In genomic region chr17:64024215-64024654, GRCh38 we compare ENCODE assay signal across 12 cellular contexts. TPM values are rescaled to one million over a fixed set of nuclear protein-coding genes. Genes with fewer than 3 reads are reported as not detected.
DNase-seq lines count a peak whose midpoint lies in the region; ATAC-seq, FAIRE-seq and TF ChIP-seq lines count a peak whose summit lies in the region.
"Had no signal": no experiment of that assay in that cellular context is flagged by ENCODE, and none has a peak within 500 bp of the region (broad histone marks: within the 10 kb centered on the region; RNA-seq: fewer than 3 reads in every experiment).

No MANE protein-coding gene starts in this region.

- peak overlapping the region; percentile 93 for H3K27ac Mint-ChIP-seq in T-helper 2 cell treated with Interferon-gamma antibody and Interleukin-4, amounts not matched to agents 5 μg/mL and 100 μg/mL, for 36 hours
- peak overlapping the region; percentile 90 for H3K27ac Mint-ChIP-seq in stimulated activated effector memory CD8-positive, alpha-beta T cell treated with anti-CD3 and anti-CD28 coated beads, Interleukin-12 subunit alpha, Interleukin-12 subunit beta, amount 100 ng/mL, for 72 hours

- H3K9me3 ChIP-seq in endothelial cell of umbilical vein (replicated peaks; ENCODE audit: control insufficient read depth, insufficient read depth, low read length): no peaks in the 10 kb centered on the region

- H3K36me3 ChIP-seq in endothelial cell of umbilical vein (ENCODE audit: control insufficient read depth in 2 of 2, extremely low read depth in 1 of 2, insufficient read depth in 2 of 2, low read length in 2 of 2): no peaks in the 10 kb centered on the region

- H3K27me3 Mint-ChIP-seq in T-helper 2 cell treated with Interferon-gamma antibody and Interleukin-4, amounts not matched to agents 5 μg/mL and 100 μg/mL, for 36 hours (ENCODE audit: low read depth): no peaks in the 10 kb centered on the region

- TF ChIP-seq POLR2A in endothelial cell of umbilical vein (IDR thresholded peaks at IDR 0.05; ENCODE audit: low read depth, low read length): no peak

- no peak for ATAC-seq in stimulated activated effector memory CD8-positive, alpha-beta T cell treated with anti-CD3 and anti-CD28 coated beads, Interleukin-12 subunit alpha, Interleukin-12 subunit beta, amount 100 ng/mL, for 72 hours
- no peak for ATAC-seq in HG02973 (IDR thresholded peaks at IDR 0.05; ENCODE audit: unreplicated experiment)
- no peak for ATAC-seq in HG03045 (IDR thresholded peaks at IDR 0.05; ENCODE audit: unreplicated experiment)
- no peak for ATAC-seq in GM21529 (IDR thresholded peaks at IDR 0.05; ENCODE audit: unreplicated experiment)

- no peak overlapping the region for H3K4me3 ChIP-seq in endothelial cell of umbilical vein (replicated peaks in 1 of 3; ENCODE audit: insufficient read depth in 1 of 3, low read depth in 1 of 3, low read length in 3 of 3)
- H3K4me3 ChIP-seq: smooth muscle cell had no signal

- peak; percentile 83 for FAIRE-seq in endothelial cell of umbilical vein (lab: Jason Lieb, UNC)
- FAIRE-seq: TTC549 had no signal

- peaks cover 14% of the 10 kb centered on the region for H3K79me2 ChIP-seq in endothelial cell of umbilical vein (ENCODE audit: control insufficient read depth, insufficient read depth, low read length)

- DNase-seq in activated CD8-positive, alpha-beta memory T cell treated with anti-CD3 and anti-CD28 coated beads for 24 hours: peak; percentile 54
- DNase-seq in activated CD8-positive, alpha-beta memory T cell treated with anti-CD3 and anti-CD28 coated beads, Interleukin-2, amount 50 U/mL, for 48 hours: no peak
- DNase-seq in T-helper 2 cell treated with Interferon-gamma antibody and Interleukin-4, amounts not matched to agents 5 μg/mL and 100 μg/mL, for 36 hours (ENCODE audit: low spot score): no peak
- DNase-seq in endothelial cell of umbilical vein (ENCODE audit: low read depth, low spot score): peak; percentile 87
- no peak for DNase-seq in stimulated activated effector memory CD8-positive, alpha-beta T cell treated with anti-CD3 and anti-CD28 coated beads, Interleukin-12 subunit alpha, Interleukin-12 subunit beta, amount 100 ng/mL, for 72 hours (ENCODE audit: low spot score in 2 of 2)
- DNase-seq: anterior cingulate cortex, NCI-H2081 had no signal

- peak overlapping the region; percentile 44 for H2AFZ ChIP-seq in endothelial cell of umbilical vein (ENCODE audit: low read depth, low read length)

- H3K36me3 Mint-ChIP-seq in T-helper 2 cell treated with Interferon-gamma antibody and Interleukin-4, amounts not matched to agents 5 μg/mL and 100 μg/mL, for 36 hours (ENCODE audit: low read depth): peaks cover 11% of the 10 kb centered on the region
- peaks cover 37% of the 10 kb centered on the region for H3K36me3 Mint-ChIP-seq in stimulated activated effector memory CD8-positive, alpha-beta T cell treated with anti-CD3 and anti-CD28 coated beads, Interleukin-12 subunit alpha, Interleukin-12 subunit beta, amount 100 ng/mL, for 72 hours

- peak overlapping the region; percentile 85 for H3K4me3 Mint-ChIP-seq in T-helper 2 cell treated with Interferon-gamma antibody and Interleukin-4, amounts not matched to agents 5 μg/mL and 100 μg/mL, for 36 hours
- H3K4me3 Mint-ChIP-seq in stimulated activated effector memory CD8-positive, alpha-beta T cell treated with anti-CD3 and anti-CD28 coated beads, Interleukin-12 subunit alpha, Interleukin-12 subunit beta, amount 100 ng/mL, for 72 hours: peak overlapping the region; percentile 78

- TF ChIP-seq CTCF in endothelial cell of umbilical vein (IDR thresholded peaks at IDR 0.05; ENCODE audit: extremely low read depth in 1 of 2, insufficient read depth in 1 of 2, low read depth in 1 of 2, low read length in 2 of 2): no peak

- H3K9me1 ChIP-seq in endothelial cell of umbilical vein (replicated peaks; ENCODE audit: control insufficient read depth, extremely low read depth, insufficient read depth, low read length): no peaks in the 10 kb centered on the region

- H4K20me1 ChIP-seq in endothelial cell of umbilical vein (replicated peaks; ENCODE audit: control insufficient read depth, extremely low read depth, insufficient read depth, low read length): no peaks in the 10 kb centered on the region

- H3K9ac ChIP-seq in endothelial cell of umbilical vein (replicated peaks; ENCODE audit: extremely low read depth, insufficient read depth, low read length): peak overlapping the region; percentile 45

- CTCF ChIA-PET in endothelial cell of umbilical vein (lab: Charles Lee): interaction anchor here (0.8 to 15.1 kb wide), 9 partner anchors 7 to 120 kb away, joined by 3 to 802 read pairs (median 26); partner anchors contain the start of genes CSHL1, ERN1, GH1 and PRR29

- H3K4me1 Mint-ChIP-seq in T-helper 2 cell treated with Interferon-gamma antibody and Interleukin-4, amounts not matched to agents 5 μg/mL and 100 μg/mL, for 36 hours (ENCODE audit: low read depth): peaks cover 56% of the 10 kb centered on the region
- H3K4me1 Mint-ChIP-seq in stimulated activated effector memory CD8-positive, alpha-beta T cell treated with anti-CD3 and anti-CD28 coated beads, Interleukin-12 subunit alpha, Interleukin-12 subunit beta, amount 100 ng/mL, for 72 hours: peaks cover 69% of the 10 kb centered on the region

- BruUV-seq in endothelial cell of umbilical vein (replicated peaks; lab: Mats Ljungman, UMichigan): no TSS peak

- peaks cover 42% of the 10 kb centered on the region for H3K4me1 ChIP-seq in endothelial cell of umbilical vein (ENCODE audit: control insufficient read depth, extremely low read depth, insufficient read depth, low read length)

- intact Hi-C loops in endothelial cell of umbilical vein (cut with micrococcal nuclease): loop anchor here (1.0 kb wide), 1 partner anchor 8 kb away; no protein-coding TSS in a partner anchor

- peak overlapping the region; percentile 4 for H3K4me2 ChIP-seq in endothelial cell of umbilical vein (ENCODE audit: insufficient read depth, low read length)
- H3K4me2 ChIP-seq: smooth muscle cell had no signal

- POLR2A ChIA-PET in endothelial cell of umbilical vein (lab: Charles Lee): interaction anchor here (1.0 kb wide), 1 partner anchor 24 kb away, joined by 6 read pairs; no protein-coding TSS in a partner anchor

- peak overlapping the region; percentile 70 for H3K27ac ChIP-seq in endothelial cell of umbilical vein (ENCODE audit: insufficient read depth, low read depth, low read length)

- H3K9me3 Mint-ChIP-seq in T-helper 2 cell treated with Interferon-gamma antibody and Interleukin-4, amounts not matched to agents 5 μg/mL and 100 μg/mL, for 36 hours: no peaks in the 10 kb centered on the region
- no peaks in the 10 kb centered on the region for H3K9me3 Mint-ChIP-seq in stimulated activated effector memory CD8-positive, alpha-beta T cell treated with anti-CD3 and anti-CD28 coated beads, Interleukin-12 subunit alpha, Interleukin-12 subunit beta, amount 100 ng/mL, for 72 hours

- no peaks in the 10 kb centered on the region for H3K27me3 ChIP-seq in endothelial cell of umbilical vein (ENCODE audit: control insufficient read depth in 2 of 2, insufficient read depth in 2 of 2, low read length in 2 of 2)

- dilution Hi-C loops in endothelial cell of umbilical vein (cut with MboI; ENCODE audit: extremely low pct_ligation_motif_present, low sequenced_read_pairs): no loop called here

TF ChIP-seq in endothelial cell of umbilical vein, 7 proteins besides CTCF, POLR2A, EP300 and RAD21:
- TF ChIP-seq FOS (IDR thresholded peaks at IDR 0.05; ENCODE audit: borderline replicate concordance, insufficient read depth, low read length) (no peak), EZH2 (IDR thresholded peaks at IDR 0.05; ENCODE audit: borderline replicate concordance, low read depth, low read length, severe bottlenecking) (no peak), JUN (IDR thresholded peaks at IDR 0.05; ENCODE audit: borderline replicate concordance, insufficient read depth, insufficient read length, low read depth) (peak; percentile 84), MAX (IDR thresholded peaks at IDR 0.05; ENCODE audit: insufficient read depth, insufficient read length) (no peak), GATA2 (IDR thresholded peaks at IDR 0.05; ENCODE audit: insufficient read depth, insufficient read length, low read depth, low read length) (peak; percentile 26)

RNA-seq across cellular contexts. Expression of gene ICAM2, which starts 3.8 kb away (rescaled TPM):
- 514 and 586 TPM in 2 replicates for total RNA-seq in endothelial cell of umbilical vein
- 2,377 and 2,759 TPM in 2 replicates for polyA plus RNA-seq in endothelial cell of umbilical vein
- polyA plus RNA-seq in endothelial cell of umbilical vein (2011; cell fraction: cytosol; rRNA removed): 1,397 and 1,487 TPM in 2 replicates
- polyA plus RNA-seq in endothelial cell of umbilical vein (2011; cell fraction: nucleus; rRNA removed): 644 and 716 TPM in 2 replicates
- 616 and 790 TPM in 2 replicates for polyA plus RNA-seq in endothelial cell of umbilical vein (2012)
- polyA minus RNA-seq in endothelial cell of umbilical vein: 1,340 and 1,357 TPM in 2 replicates
- polyA minus RNA-seq in endothelial cell of umbilical vein (2011; cell fraction: cytosol; rRNA and poly(A)+ RNA removed): not detected
- 203 and 216 TPM in 2 replicates for polyA minus RNA-seq in endothelial cell of umbilical vein (2011; cell fraction: nucleus; rRNA and poly(A)+ RNA removed)
- total RNA-seq: smooth muscle cell had no signal

RNA-seq across cellular contexts. Expression of gene PRR29, which starts 26.1 kb away (rescaled TPM):
- total RNA-seq in endothelial cell of umbilical vein: 0.78 and 1.2 TPM in 2 replicates
- polyA plus RNA-seq in endothelial cell of umbilical vein: 0.39 and 0.60 TPM in 2 replicates
- polyA plus RNA-seq in endothelial cell of umbilical vein (2011; cell fraction: cytosol; rRNA removed): 0.22 and 0.25 TPM in 2 replicates
- 1.1 TPM in 2 replicates for polyA plus RNA-seq in endothelial cell of umbilical vein (2011; cell fraction: nucleus; rRNA removed)
- polyA plus RNA-seq in endothelial cell of umbilical vein (2012): 27.6 and 50.2 TPM in 2 replicates
- 0.40 and 0.46 TPM in 2 replicates for polyA minus RNA-seq in endothelial cell of umbilical vein
- polyA minus RNA-seq in endothelial cell of umbilical vein (2011; cell fraction: cytosol; rRNA and poly(A)+ RNA removed): not detected
- 0.53 and 0.77 TPM in 2 replicates for polyA minus RNA-seq in endothelial cell of umbilical vein (2011; cell fraction: nucleus; rRNA and poly(A)+ RNA removed)
- total RNA-seq: smooth muscle cell had no signal

RNA-seq across cellular contexts. Expression of gene SCN4A, which starts 51.5 kb away (rescaled TPM):
- 0.40 TPM in 1 of 2 replicates, not detected in the other for total RNA-seq in endothelial cell of umbilical vein
- 0.01 and 0.02 TPM in 2 replicates for polyA plus RNA-seq in endothelial cell of umbilical vein
- polyA plus RNA-seq in endothelial cell of umbilical vein (2011; cell fraction: cytosol; rRNA removed): 0.06 and 0.11 TPM in 2 replicates
- 0.08 and 0.20 TPM in 2 replicates for polyA plus RNA-seq in endothelial cell of umbilical vein (2011; cell fraction: nucleus; rRNA removed)
- 0.04 and 0.13 TPM in 2 replicates for polyA plus RNA-seq in endothelial cell of umbilical vein (2012)
- 0.07 TPM in 1 of 2 replicates, not detected in the other for polyA minus RNA-seq in endothelial cell of umbilical vein
- 0.51 TPM for polyA minus RNA-seq in endothelial cell of umbilical vein (2011; cell fraction: cytosol; rRNA and poly(A)+ RNA removed)
- polyA minus RNA-seq in endothelial cell of umbilical vein (2011; cell fraction: nucleus; rRNA and poly(A)+ RNA removed): 0.10 TPM in 1 of 2 replicates, not detected in the other
- polyA plus RNA-seq: smooth muscle cell had no signal

Comparison
In these comparisons a context has a peak if more than half of its experiments do, and no peak if none do; other contexts are left out.
1. DNase-seq: peak in activated CD8-positive, alpha-beta memory T cell treated with anti-CD3 and anti-CD28 coated beads for 24 hours (single experiment) and endothelial cell of umbilical vein (single experiment); none in activated CD8-positive, alpha-beta memory T cell treated with anti-CD3 and anti-CD28 coated beads, Interleukin-2, amount 50 U/mL, for 48 hours (single experiment), T-helper 2 cell treated with Interferon-gamma antibody and Interleukin-4, amounts not matched to agents 5 μg/mL and 100 μg/mL, for 36 hours (single experiment) and stimulated activated effector memory CD8-positive, alpha-beta T cell treated with anti-CD3 and anti-CD28 coated beads, Interleukin-12 subunit alpha, Interleukin-12 subunit beta, amount 100 ng/mL, for 72 hours (0 of 2).